ENCODE assay signal across 13 cellular contexts in the genomic region with DNA sequence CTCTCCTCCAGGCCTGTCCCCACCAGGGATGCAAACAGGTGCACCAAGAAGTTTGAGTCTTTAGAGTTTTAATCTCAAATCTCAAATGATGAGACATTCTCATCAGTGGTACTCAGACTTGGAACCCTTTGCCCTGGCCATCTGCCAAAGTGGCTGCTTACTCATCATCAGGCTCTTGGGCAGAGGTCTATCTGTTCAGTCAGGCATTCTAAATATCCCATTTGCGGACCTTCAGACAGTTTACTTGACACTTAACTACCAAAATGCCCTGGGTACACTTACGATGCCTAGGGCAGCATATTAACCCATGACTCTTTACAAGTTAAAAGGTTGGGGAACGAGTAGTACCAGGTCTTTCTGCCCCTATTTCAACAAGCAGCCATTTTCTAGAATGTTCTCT.
DNase-seq lines count a peak whose midpoint lies in the region; ATAC-seq, FAIRE-seq and TF ChIP-seq lines count a peak whose summit lies in the region.
"Had no signal": no experiment of that assay in that cellular context is flagged by ENCODE, and none has a peak within 500 bp of the region (broad histone marks: within the 10 kb centered on the region; RNA-seq: fewer than 3 reads in every experiment).

No MANE protein-coding gene starts in this region.

- no peak for FAIRE-seq in A549 (lab: Jason Lieb, UNC)

- H3K4me3 Mint-ChIP-seq in CD8-positive, alpha-beta T cell, result no peak overlapping the region

- peak; percentile 58 to 76; a peak in 4 of 6 replicates for ATAC-seq in A549
- no peak for ATAC-seq in CD8-positive, alpha-beta T cell
- no peak for ATAC-seq in GM18858 (IDR thresholded peaks at IDR 0.05; ENCODE audit: unreplicated experiment)
- ATAC-seq in HG03139 (IDR thresholded peaks at IDR 0.05; ENCODE audit: unreplicated experiment), result no peak
- no peak for ATAC-seq in GM21367 (IDR thresholded peaks at IDR 0.05; ENCODE audit: unreplicated experiment)

- DNase-seq in A549 (ENCODE audit: low read depth in 1 of 2, low spot score in 1 of 2), result peak in 1 of 2 experiments; percentile 52
- DNase-seq in DMS79 treated with DMSO at 0.1 percent for 48 hours (lab: John Stamatoyannopoulos, UW), result peak; percentile 36
- peak; percentile 14 for DNase-seq in RKO (ENCODE audit: low spot score)
- DNase-seq in fibroblast of mammary gland (ENCODE audit: low read depth), result peak; percentile 77
- no peak for DNase-seq in CD8-positive, alpha-beta T cell
- DNase-seq: activated naive CD4-positive, alpha-beta T cell; dermis blood vessel endothelial cell; testis had no signal

- no peaks in the 10 kb centered on the region for H3K36me3 ChIP-seq in CD8-positive, alpha-beta T cell (ENCODE audit: insufficient read depth, low read length)
- H3K36me3 ChIP-seq: neutrophil had no signal

- H3K36me3 Mint-ChIP-seq in CD8-positive, alpha-beta T cell, result no peaks in the 10 kb centered on the region

- H3K4me1 Mint-ChIP-seq in CD8-positive, alpha-beta T cell (ENCODE audit: low read depth), result peaks cover 9% of the 10 kb centered on the region

- peaks cover 11% of the 10 kb centered on the region for H3K27me3 Mint-ChIP-seq in CD8-positive, alpha-beta T cell (ENCODE audit: low read depth)

- TF ChIP-seq CTCF in A549 (IDR thresholded peaks at IDR 0.05), result no peak
- TF ChIP-seq CTCF in fibroblast of mammary gland (conservative IDR thresholded peaks at IDR 0.05; ENCODE audit: control insufficient read depth, insufficient read depth, low read depth, low read length), result no peak
- no peak for TF ChIP-seq CTCF in CD8-positive, alpha-beta T cell (IDR thresholded peaks at IDR 0.05)

- intact Hi-C loops in CD8-positive, alpha-beta T cell (cut with DNase I, micrococcal nuclease), result no loop called here

- WGBS in A549 (ENCODE audit: missing lambda C conversion rate), result 4% methylated on average over 3 of the region's 3 CpGs

- no peaks in the 10 kb centered on the region for H3K9me3 ChIP-seq in A549
- H3K9me3 ChIP-seq in CD8-positive, alpha-beta T cell (ENCODE audit: low read length), result no peaks in the 10 kb centered on the region
- H3K9me3 ChIP-seq: neutrophil, testis had no signal

- H3K9me3 Mint-ChIP-seq in CD8-positive, alpha-beta T cell, result no peaks in the 10 kb centered on the region

- TF ChIP-seq EP300 in A549 (IDR thresholded peaks at IDR 0.05), result no peak

- no peaks in the 10 kb centered on the region for H3K27me3 ChIP-seq in CD8-positive, alpha-beta T cell (ENCODE audit: insufficient read depth, low read length)
- H3K27me3 ChIP-seq: neutrophil, testis had no signal

- H3K4me2 ChIP-seq in A549, result peak overlapping the region; percentile 24

- no peak for TF ChIP-seq POLR2A in A549 (IDR thresholded peaks at IDR 0.05; ENCODE audit: low read length)

- CTCF ChIA-PET in A549 (lab: Yijun Ruan, JAX), result no interaction called here
- CTCF ChIA-PET in CD8-positive, alpha-beta T cell (lab: Charles Lee), result no interaction called here

- TF ChIP-seq RAD21 in A549 (conservative IDR thresholded peaks at IDR 0.05 in 1 of 2, IDR thresholded peaks at IDR 0.05 in 1 of 2), result no peak

- no peak overlapping the region for H3K27ac ChIP-seq in A549
- H3K27ac ChIP-seq in CD8-positive, alpha-beta T cell (ENCODE audit: low read depth, low read length), result no peak overlapping the region
- H3K27ac ChIP-seq: neutrophil, testis, VCaP had no signal

- no peak overlapping the region for H3K4me3 ChIP-seq in A549
- H3K4me3 ChIP-seq in fibroblast of mammary gland (ENCODE audit: control insufficient read depth, low read depth, low read length), result no peak overlapping the region
- no peak overlapping the region for H3K4me3 ChIP-seq in CD8-positive, alpha-beta T cell (ENCODE audit: low read depth, low read length)
- H3K4me3 ChIP-seq: testis had no signal

- POLR2A ChIA-PET in A549 (lab: Yijun Ruan, JAX), result no interaction called here
- POLR2A ChIA-PET in CD8-positive, alpha-beta T cell (lab: Charles Lee), result no interaction called here

- no peak overlapping the region for H3K27ac Mint-ChIP-seq in CD8-positive, alpha-beta T cell

- peaks cover 7% of the 10 kb centered on the region; the same call in 1 of the 3 replicates for H3K4me1 ChIP-seq in A549
- H3K4me1 ChIP-seq in CD8-positive, alpha-beta T cell (ENCODE audit: insufficient read depth, low read length), result no peaks in the 10 kb centered on the region
- H3K4me1 ChIP-seq: testis had no signal

TF ChIP-seq in A549, 52 proteins besides CTCF, POLR2A, EP300 and RAD21:
- no peak for TF ChIP-seq EHMT2 (IDR thresholded peaks at IDR 0.05; ENCODE audit: low read depth)
- TF ChIP-seq, protein P1, sequence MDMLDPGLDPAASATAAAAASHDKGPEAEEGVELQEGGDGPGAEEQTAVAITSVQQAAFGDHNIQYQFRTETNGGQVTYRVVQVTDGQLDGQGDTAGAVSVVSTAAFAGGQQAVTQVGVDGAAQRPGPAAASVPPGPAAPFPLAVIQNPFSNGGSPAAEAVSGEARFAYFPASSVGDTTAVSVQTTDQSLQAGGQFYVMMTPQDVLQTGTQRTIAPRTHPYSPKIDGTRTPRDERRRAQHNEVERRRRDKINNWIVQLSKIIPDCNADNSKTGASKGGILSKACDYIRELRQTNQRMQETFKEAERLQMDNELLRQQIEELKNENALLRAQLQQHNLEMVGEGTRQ (IDR thresholded peaks at IDR 0.05), result no peak
- no peak for TF ChIP-seq ZSCAN20 (CRISPR knock-in tag; IDR thresholded peaks at IDR 0.05)
- TF ChIP-seq KDM1A (IDR thresholded peaks at IDR 0.05; ENCODE audit: low read depth), result no peak
- TF ChIP-seq MAZ (IDR thresholded peaks at IDR 0.05; ENCODE audit: borderline replicate concordance, low read depth, low read length), result no peak
- no peak for TF ChIP-seq HOXA7 (CRISPR knock-in tag; IDR thresholded peaks at IDR 0.05)
- TF ChIP-seq, protein P2, sequence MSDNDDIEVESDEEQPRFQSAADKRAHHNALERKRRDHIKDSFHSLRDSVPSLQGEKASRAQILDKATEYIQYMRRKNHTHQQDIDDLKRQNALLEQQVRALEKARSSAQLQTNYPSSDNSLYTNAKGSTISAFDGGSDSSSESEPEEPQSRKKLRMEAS (IDR thresholded peaks at IDR 0.05), result no peak
- no peak for TF ChIP-seq NR3C1 (IDR thresholded peaks at IDR 0.05)
- no peak for TF ChIP-seq POLR2AphosphoS2 (conservative IDR thresholded peaks at IDR 0.05; ENCODE audit: low read length)
- no peak for TF ChIP-seq TP53 (CRISPR knock-in tag; IDR thresholded peaks at IDR 0.05)
- TF ChIP-seq, protein P3, sequence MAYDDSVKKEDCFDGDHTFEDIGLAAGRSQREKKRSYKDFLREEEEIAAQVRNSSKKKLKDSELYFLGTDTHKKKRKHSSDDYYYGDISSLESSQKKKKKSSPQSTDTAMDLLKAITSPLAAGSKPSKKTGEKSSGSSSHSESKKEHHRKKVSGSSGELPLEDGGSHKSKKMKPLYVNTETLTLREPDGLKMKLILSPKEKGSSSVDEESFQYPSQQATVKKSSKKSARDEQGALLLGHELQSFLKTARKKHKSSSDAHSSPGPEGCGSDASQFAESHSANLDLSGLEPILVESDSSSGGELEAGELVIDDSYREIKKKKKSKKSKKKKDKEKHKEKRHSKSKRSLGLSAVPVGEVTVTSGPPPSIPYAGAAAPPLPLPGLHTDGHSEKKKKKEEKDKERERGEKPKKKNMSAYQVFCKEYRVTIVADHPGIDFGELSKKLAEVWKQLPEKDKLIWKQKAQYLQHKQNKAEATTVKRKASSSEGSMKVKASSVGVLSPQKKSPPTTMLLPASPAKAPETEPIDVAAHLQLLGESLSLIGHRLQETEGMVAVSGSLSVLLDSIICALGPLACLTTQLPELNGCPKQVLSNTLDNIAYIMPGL (CRISPR knock-in tag; IDR thresholded peaks at IDR 0.05; ENCODE audit: borderline replicate concordance), result no peak
- TF ChIP-seq JUNB (IDR thresholded peaks at IDR 0.05), result no peak
- TF ChIP-seq PHF8 (IDR thresholded peaks at IDR 0.05; ENCODE audit: borderline replicate concordance, low read depth), result no peak
- TF ChIP-seq HDAC2 (IDR thresholded peaks at IDR 0.05), result no peak
- TF ChIP-seq, protein P4, sequence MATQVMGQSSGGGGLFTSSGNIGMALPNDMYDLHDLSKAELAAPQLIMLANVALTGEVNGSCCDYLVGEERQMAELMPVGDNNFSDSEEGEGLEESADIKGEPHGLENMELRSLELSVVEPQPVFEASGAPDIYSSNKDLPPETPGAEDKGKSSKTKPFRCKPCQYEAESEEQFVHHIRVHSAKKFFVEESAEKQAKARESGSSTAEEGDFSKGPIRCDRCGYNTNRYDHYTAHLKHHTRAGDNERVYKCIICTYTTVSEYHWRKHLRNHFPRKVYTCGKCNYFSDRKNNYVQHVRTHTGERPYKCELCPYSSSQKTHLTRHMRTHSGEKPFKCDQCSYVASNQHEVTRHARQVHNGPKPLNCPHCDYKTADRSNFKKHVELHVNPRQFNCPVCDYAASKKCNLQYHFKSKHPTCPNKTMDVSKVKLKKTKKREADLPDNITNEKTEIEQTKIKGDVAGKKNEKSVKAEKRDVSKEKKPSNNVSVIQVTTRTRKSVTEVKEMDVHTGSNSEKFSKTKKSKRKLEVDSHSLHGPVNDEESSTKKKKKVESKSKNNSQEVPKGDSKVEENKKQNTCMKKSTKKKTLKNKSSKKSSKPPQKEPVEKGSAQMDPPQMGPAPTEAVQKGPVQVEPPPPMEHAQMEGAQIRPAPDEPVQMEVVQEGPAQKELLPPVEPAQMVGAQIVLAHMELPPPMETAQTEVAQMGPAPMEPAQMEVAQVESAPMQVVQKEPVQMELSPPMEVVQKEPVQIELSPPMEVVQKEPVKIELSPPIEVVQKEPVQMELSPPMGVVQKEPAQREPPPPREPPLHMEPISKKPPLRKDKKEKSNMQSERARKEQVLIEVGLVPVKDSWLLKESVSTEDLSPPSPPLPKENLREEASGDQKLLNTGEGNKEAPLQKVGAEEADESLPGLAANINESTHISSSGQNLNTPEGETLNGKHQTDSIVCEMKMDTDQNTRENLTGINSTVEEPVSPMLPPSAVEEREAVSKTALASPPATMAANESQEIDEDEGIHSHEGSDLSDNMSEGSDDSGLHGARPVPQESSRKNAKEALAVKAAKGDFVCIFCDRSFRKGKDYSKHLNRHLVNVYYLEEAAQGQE (IDR thresholded peaks at IDR 0.05), result no peak
- TF ChIP-seq ESRRA (IDR thresholded peaks at IDR 0.05; ENCODE audit: borderline replicate concordance, low read length), result no peak
- TF ChIP-seq RNF2 (IDR thresholded peaks at IDR 0.05; ENCODE audit: borderline replicate concordance, low read depth), result no peak
TF ChIP-seq in A549: peak in this region for 0.

Comparison
In these comparisons a context has a peak if more than half of its experiments do, and no peak if none do; other contexts are left out.
1. ATAC-seq: peak in A549 (2 of 2); none in CD8-positive, alpha-beta T cell (single experiment), GM18858 (single experiment), HG03139 (single experiment) and GM21367 (single experiment).
2. DNase-seq: peak in DMS79 treated with DMSO at 0.1 percent for 48 hours (single experiment), RKO (single experiment) and fibroblast of mammary gland (single experiment); none in CD8-positive, alpha-beta T cell (0 of 7).